Comparison of ENCODE assay signal across 6 cellular contexts in the genomic region with DNA sequence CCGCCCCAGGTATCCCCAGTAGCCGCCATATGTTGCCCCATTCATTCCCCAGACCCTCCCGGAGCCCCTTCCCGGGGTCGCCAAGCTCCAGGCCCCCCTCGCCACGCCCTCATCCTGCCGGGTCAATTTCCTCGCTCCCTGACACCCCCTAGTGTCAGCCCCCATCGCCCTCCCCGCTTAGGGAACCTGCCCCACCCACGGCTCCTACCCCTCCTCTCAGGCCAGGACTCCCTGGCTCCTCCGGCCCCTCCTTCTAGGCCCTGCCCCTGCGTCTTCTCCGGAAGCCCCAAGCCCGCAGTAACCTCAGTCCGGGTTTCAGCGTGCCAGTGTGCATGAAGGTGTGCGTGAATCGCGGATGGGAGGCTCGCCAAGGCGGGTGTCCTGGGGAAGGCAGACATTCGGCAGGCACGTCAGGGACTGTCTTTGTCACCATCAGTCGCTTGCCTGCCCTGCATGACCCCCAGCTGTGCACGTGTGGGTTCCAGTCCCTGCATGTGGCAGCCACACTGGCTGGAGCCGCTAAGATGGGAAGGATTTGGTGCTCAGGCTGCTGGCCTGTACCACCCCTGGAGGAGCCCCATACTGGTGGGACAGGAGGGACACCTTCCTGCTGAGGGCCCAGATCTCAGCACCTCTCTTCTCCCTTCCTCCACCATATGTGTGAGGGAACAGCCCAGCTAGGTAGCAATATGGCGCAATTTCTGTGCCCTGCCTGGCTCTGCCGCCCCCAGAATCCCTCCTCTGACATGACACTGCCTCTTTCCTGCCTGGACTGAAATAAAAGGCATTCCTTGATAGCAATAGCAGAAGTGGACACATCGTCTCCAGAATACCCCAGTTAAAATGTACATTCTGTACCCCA. TPM values are rescaled to one million over a fixed set of nuclear protein-coding genes. Genes with fewer than 3 reads are reported as not detected.
DNase-seq lines count a peak whose midpoint lies in the region; ATAC-seq and TF ChIP-seq lines count a peak whose summit lies in the region.

No MANE protein-coding gene starts in this region.

- H3K4me1 ChIP-seq in DOHH2 (ENCODE audit: control insufficient read depth, low read length), result peaks cover 12% of the 10 kb centered on the region

- H3K4me3 Mint-ChIP-seq in activated T-helper 2 cell treated with anti-CD3 and anti-CD28 coated beads, Interferon-gamma antibody, Interleukin-2, Interleukin-4, amounts not matched to agents 10 μg/mL and 5 μg/mL and 100 μg/mL, durations not matched to agents 14 hours and 24 hours and 36 hours (ENCODE audit: low read depth), result peak overlapping the region; percentile 75
- H3K4me3 Mint-ChIP-seq in memory B cell, result peak overlapping the region; percentile 86

- no peaks in the 10 kb centered on the region for H3K79me2 ChIP-seq in DOHH2 (ENCODE audit: control insufficient read depth, low read length)

- ATAC-seq in HG03064 (IDR thresholded peaks at IDR 0.05; ENCODE audit: low read depth, unreplicated experiment) (peak; percentile 21), memory B cell (ENCODE audit: low read depth) (peak; percentile 13)

- H3K4me1 Mint-ChIP-seq in activated T-helper 2 cell treated with anti-CD3 and anti-CD28 coated beads, Interferon-gamma antibody, Interleukin-2, Interleukin-4, amounts not matched to agents 10 μg/mL and 5 μg/mL and 100 μg/mL, durations not matched to agents 14 hours and 24 hours and 36 hours (ENCODE audit: low read depth), result peaks cover 7% of the 10 kb centered on the region
- H3K4me1 Mint-ChIP-seq in memory B cell, result peaks cover 15% of the 10 kb centered on the region

- no peaks in the 10 kb centered on the region for H3F3A ChIP-seq in DOHH2 (ENCODE audit: control insufficient read depth, insufficient read depth)

- H3K27me3 Mint-ChIP-seq in activated T-helper 2 cell treated with anti-CD3 and anti-CD28 coated beads, Interferon-gamma antibody, Interleukin-2, Interleukin-4, amounts not matched to agents 10 μg/mL and 5 μg/mL and 100 μg/mL, durations not matched to agents 14 hours and 24 hours and 36 hours (ENCODE audit: low read depth), result peaks cover 29% of the 10 kb centered on the region
- H3K27me3 Mint-ChIP-seq in memory B cell, result no peaks in the 10 kb centered on the region

- no peaks in the 10 kb centered on the region for H3K9me2 ChIP-seq in DOHH2 (replicated peaks; ENCODE audit: control insufficient read depth, low read length)

- DNase-seq in activated T-helper 2 cell treated with anti-CD3 and anti-CD28 coated beads, Interferon-gamma antibody, Interleukin-2, Interleukin-4, amounts not matched to agents 10 μg/mL and 5 μg/mL and 100 μg/mL, durations not matched to agents 14 hours and 24 hours and 36 hours (ENCODE audit: low spot score), result peak; percentile 27
- DNase-seq in memory B cell (ENCODE audit: low spot score in 2 of 2) (no peak), NCI-H2029 (lab: John Stamatoyannopoulos, UW) (no peak)
- no peak for DNase-seq in effector CD4-positive, alpha-beta T cell

- H4K20me1 ChIP-seq in DOHH2 (ENCODE audit: control insufficient read depth, insufficient read depth, low read depth, low read length), result no peaks in the 10 kb centered on the region

- intact Hi-C loops in activated T-helper 2 cell treated with anti-CD3 and anti-CD28 coated beads, Interferon-gamma antibody, Interleukin-2, Interleukin-4, amounts not matched to agents 10 μg/mL and 5 μg/mL and 100 μg/mL, durations not matched to agents 14 hours and 24 hours and 36 hours (cut with micrococcal nuclease), result loop anchor here (1.0 kb wide), 1 partner anchor 10 kb away; no protein-coding TSS in a partner anchor

- no peaks in the 10 kb centered on the region for H3K36me3 ChIP-seq in DOHH2 (ENCODE audit: control insufficient read depth, low read length)

- H3K9me3 Mint-ChIP-seq in activated T-helper 2 cell treated with anti-CD3 and anti-CD28 coated beads, Interferon-gamma antibody, Interleukin-2, Interleukin-4, amounts not matched to agents 10 μg/mL and 5 μg/mL and 100 μg/mL, durations not matched to agents 14 hours and 24 hours and 36 hours, result no peaks in the 10 kb centered on the region
- H3K9me3 Mint-ChIP-seq in memory B cell, result no peaks in the 10 kb centered on the region

- peaks cover under 1% of the 10 kb centered on the region; the same call in 1 of the 2 replicates for H3K27me3 ChIP-seq in DOHH2 (ENCODE audit: control insufficient read depth, low read length)

- no peak overlapping the region for H3K27ac Mint-ChIP-seq in activated T-helper 2 cell treated with anti-CD3 and anti-CD28 coated beads, Interferon-gamma antibody, Interleukin-2, Interleukin-4, amounts not matched to agents 10 μg/mL and 5 μg/mL and 100 μg/mL, durations not matched to agents 14 hours and 24 hours and 36 hours
- no peak overlapping the region for H3K27ac Mint-ChIP-seq in memory B cell

- H3K4me3 ChIP-seq in DOHH2 (ENCODE audit: low read length), result peak overlapping the region; percentile 75

- peak; percentile 50 for TF ChIP-seq CTCF in DOHH2 (IDR thresholded peaks at IDR 0.05; ENCODE audit: low read depth, low read length, poor library complexity, severe bottlenecking)

- peak overlapping the region; percentile 83 for H3K4me2 ChIP-seq in DOHH2 (ENCODE audit: low read length)

- no peak overlapping the region for H3K27ac ChIP-seq in DOHH2 (ENCODE audit: low read depth, low read length)

- H3K9me3 ChIP-seq in DOHH2 (ENCODE audit: control insufficient read depth, insufficient read depth, low read length), result no peaks in the 10 kb centered on the region

- no peaks in the 10 kb centered on the region for H3K36me3 Mint-ChIP-seq in activated T-helper 2 cell treated with anti-CD3 and anti-CD28 coated beads, Interferon-gamma antibody, Interleukin-2, Interleukin-4, amounts not matched to agents 10 μg/mL and 5 μg/mL and 100 μg/mL, durations not matched to agents 14 hours and 24 hours and 36 hours (ENCODE audit: low read depth)
- H3K36me3 Mint-ChIP-seq in memory B cell, result peaks cover 4% of the 10 kb centered on the region

RNA-seq across cellular contexts. Expression of gene DISP2, which starts 0.7 kb away (rescaled TPM):
- 0.05 and 0.39 TPM in 2 replicates for total RNA-seq in activated T-helper 2 cell treated with anti-CD3 and anti-CD28 coated beads, Interferon-gamma antibody, Interleukin-2, Interleukin-4, amounts not matched to agents 10 μg/mL and 5 μg/mL and 100 μg/mL, durations not matched to agents 14 hours and 24 hours and 36 hours

RNA-seq across cellular contexts. Expression of gene PHGR1, which starts 7.9 kb away (rescaled TPM):
- not detected in 2 replicates for total RNA-seq in activated T-helper 2 cell treated with anti-CD3 and anti-CD28 coated beads, Interferon-gamma antibody, Interleukin-2, Interleukin-4, amounts not matched to agents 10 μg/mL and 5 μg/mL and 100 μg/mL, durations not matched to agents 14 hours and 24 hours and 36 hours

RNA-seq across cellular contexts. Expression of gene CCDC9B, which starts 18.0 kb away (rescaled TPM):
- 0.34 and 0.41 TPM in 2 replicates for total RNA-seq in activated T-helper 2 cell treated with anti-CD3 and anti-CD28 coated beads, Interferon-gamma antibody, Interleukin-2, Interleukin-4, amounts not matched to agents 10 μg/mL and 5 μg/mL and 100 μg/mL, durations not matched to agents 14 hours and 24 hours and 36 hours

RNA-seq across cellular contexts. Expression of gene KNSTRN, which starts 23.8 kb away (rescaled TPM):
- 48.1 and 49.9 TPM in 2 replicates for total RNA-seq in activated T-helper 2 cell treated with anti-CD3 and anti-CD28 coated beads, Interferon-gamma antibody, Interleukin-2, Interleukin-4, amounts not matched to agents 10 μg/mL and 5 μg/mL and 100 μg/mL, durations not matched to agents 14 hours and 24 hours and 36 hours

RNA-seq across cellular contexts. Expression of gene INAFM2, which starts 35.2 kb away (rescaled TPM):
- 16.7 and 17.9 TPM in 2 replicates for total RNA-seq in activated T-helper 2 cell treated with anti-CD3 and anti-CD28 coated beads, Interferon-gamma antibody, Interleukin-2, Interleukin-4, amounts not matched to agents 10 μg/mL and 5 μg/mL and 100 μg/mL, durations not matched to agents 14 hours and 24 hours and 36 hours
